13 cellular contexts compared by ENCODE assay signal in the genomic region with DNA sequence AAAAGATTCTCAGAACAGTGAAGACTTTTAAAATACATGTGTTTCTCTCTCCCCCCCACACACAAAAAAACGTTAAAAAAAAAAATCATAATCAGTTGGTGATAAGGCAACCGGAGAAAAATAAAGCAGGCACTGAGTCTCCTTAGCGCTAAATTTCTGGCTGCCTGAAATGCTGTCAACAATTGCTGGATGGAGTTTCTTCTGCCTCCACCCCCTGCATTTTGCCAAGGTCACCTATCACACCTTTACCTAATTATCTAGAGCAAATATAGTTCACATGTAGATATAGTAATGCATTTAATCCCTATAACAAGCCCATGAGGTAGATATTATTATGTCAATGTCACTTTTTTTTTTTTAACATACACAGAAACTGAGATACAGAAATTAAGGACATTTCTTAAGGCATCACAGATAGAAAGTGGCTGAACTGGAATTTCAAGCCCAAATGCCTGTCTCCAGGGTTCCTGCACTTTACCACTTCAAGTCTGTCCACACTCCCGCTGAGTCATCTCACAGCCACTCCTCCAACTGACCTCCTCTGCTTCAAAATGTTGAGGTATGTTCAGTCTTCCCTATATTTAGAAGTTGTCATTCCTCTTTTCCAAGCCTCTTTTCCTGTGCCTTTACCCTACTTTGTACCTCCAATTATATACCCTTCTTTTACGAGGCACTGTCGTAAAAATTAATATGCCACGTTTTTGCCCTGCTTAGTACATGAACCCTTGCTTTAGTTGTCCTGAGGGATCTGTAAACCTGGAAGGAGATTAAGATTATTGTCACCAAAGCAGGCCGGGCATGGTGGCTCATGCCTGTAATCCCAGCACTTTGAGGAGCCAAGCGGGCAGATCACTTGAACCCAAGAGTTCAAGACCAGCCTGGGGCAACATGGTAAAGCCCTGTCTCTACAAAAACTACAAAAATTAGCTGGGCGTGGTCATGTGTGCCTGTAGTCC.
DNase-seq lines count a peak whose midpoint lies in the region; ATAC-seq and TF ChIP-seq lines count a peak whose summit lies in the region.
"Had no signal": no experiment of that assay in that cellular context is flagged by ENCODE, and none has a peak within 500 bp of the region (broad histone marks: within the 10 kb centered on the region; RNA-seq: fewer than 3 reads in every experiment).

No MANE protein-coding gene starts in this region.

- DNase-seq in Caco-2 (peak; percentile 91 to 94), esophagus squamous epithelium (lab: John Stamatoyannopoulos, UW) (no peak), non-pigmented ciliary epithelial cell (ENCODE audit: low read depth) (peak; percentile 48), spleen (no peak), anterior cingulate cortex (lab: John Stamatoyannopoulos, UW) (no peak), sciatic nerve (ENCODE audit: low spot score) (no peak)
- DNase-seq: activated CD4-positive, alpha-beta T cell treated with anti-CD3 and anti-CD28 coated beads, Interleukin-2, amount 50 U/mL, for 48 hours; naive thymus-derived CD4-positive, alpha-beta T cell; NCI-H2081; stimulated activated CD4-positive, alpha-beta T cell treated with anti-CD3 and anti-CD28 coated beads, Interleukin-4, amount 100 ng/mL, for 24 hours; testis had no signal

- peaks cover 69% of the 10 kb centered on the region for H3K4me1 Mint-ChIP-seq in Caco-2 (ENCODE audit: low read depth, unreplicated experiment)

- TF ChIP-seq POLR2A in esophagus squamous epithelium (IDR thresholded peaks at IDR 0.05) = no peak
- no peak for TF ChIP-seq POLR2A in spleen (IDR thresholded peaks at IDR 0.05)

- peak; percentile 70; the same call in 1 of the 2 replicates for TF ChIP-seq EP300 in Ishikawa (IDR thresholded peaks at IDR 0.05; ENCODE audit: borderline replicate concordance)

- peaks cover 16% of the 10 kb centered on the region for H3K36me3 Mint-ChIP-seq in Caco-2 (ENCODE audit: insufficient read depth, unreplicated experiment)

- H3K4me3 Mint-ChIP-seq in Caco-2 (ENCODE audit: unreplicated experiment) = peak overlapping the region; percentile 58

- H3K4me3 ChIP-seq in Caco-2 (ENCODE audit: low read depth, low read length) = no peak overlapping the region
- no peak overlapping the region for H3K4me3 ChIP-seq in esophagus squamous epithelium
- no peak overlapping the region for H3K4me3 ChIP-seq in spleen
- H3K4me3 ChIP-seq: testis had no signal

- H3K27ac Mint-ChIP-seq in Caco-2 (ENCODE audit: unreplicated experiment) = peak overlapping the region; percentile 80

- H3K9me3 Mint-ChIP-seq in Caco-2 (ENCODE audit: unreplicated experiment) = peaks cover 10% of the 10 kb centered on the region

- H3K36me3 ChIP-seq in Caco-2 (ENCODE audit: control insufficient read depth, insufficient read depth, low read length) = no peaks in the 10 kb centered on the region
- H3K36me3 ChIP-seq in esophagus squamous epithelium = no peaks in the 10 kb centered on the region
- no peaks in the 10 kb centered on the region for H3K36me3 ChIP-seq in spleen

- H3K9me3 ChIP-seq in Caco-2 (peaks cover 5% of the 10 kb centered on the region; the same call in 1 of the 2 replicates), esophagus squamous epithelium (no peaks in the 10 kb centered on the region), spleen (no peaks in the 10 kb centered on the region)
- H3K9me3 ChIP-seq: testis had no signal

- H3K27ac ChIP-seq in esophagus squamous epithelium = peak overlapping the region in 3 of 4 donors; percentile 28 to 77 (median 70)
- no peak overlapping the region for H3K27ac ChIP-seq in spleen
- H3K27ac ChIP-seq: testis had no signal

- intact Hi-C loops in Caco-2 (cut with micrococcal nuclease; ENCODE audit: unreplicated experiment) (loop anchor here (1.0 kb wide), 5 partner anchors 9 to 91 kb away; no protein-coding TSS in a partner anchor), esophagus squamous epithelium (cut with DNase I) (no loop called here), spleen (cut with DNase I; ENCODE audit: low total_unique reads) (loop anchor here (10.0 kb wide), 1 partner anchor 71 kb away; a partner anchor contains a TSS), sciatic nerve (cut with DNase I) (no loop called here)

- H3K4me1 ChIP-seq in Caco-2 = peaks cover 42% of the 10 kb centered on the region
- H3K4me1 ChIP-seq in esophagus squamous epithelium = peaks cover 0 to 38% (median 0%) of the 10 kb centered on the region in 3 donors
- peaks cover 0 to 8% (median 0%) of the 10 kb centered on the region in 6 donors for H3K4me1 ChIP-seq in spleen
- H3K4me1 ChIP-seq: testis had no signal

- no peak for TF ChIP-seq RAD21 in Ishikawa (IDR thresholded peaks at IDR 0.05; ENCODE audit: low read depth)

- TSS peak; percentile 90 for BruUV-seq in Caco-2 (replicated peaks; lab: Mats Ljungman, UMichigan)

- ATAC-seq in sciatic nerve = no peak
- no peak for ATAC-seq in HG03439 (IDR thresholded peaks at IDR 0.05; ENCODE audit: unreplicated experiment)
- ATAC-seq: naive thymus-derived CD4-positive, alpha-beta T cell had no signal

- H3K27me3 ChIP-seq in Caco-2 (replicated peaks; ENCODE audit: control insufficient read depth, insufficient read depth, low read length) (no peaks in the 10 kb centered on the region), esophagus squamous epithelium (no peaks in the 10 kb centered on the region), spleen (replicated peaks in 1 of 7) (no peaks in the 10 kb centered on the region)
- H3K27me3 ChIP-seq: testis had no signal

- CTCF ChIA-PET in Caco-2 (lab: Charles Lee) = interaction anchor here (0.6 kb wide), 1 partner anchor 73 kb away, joined by 3 read pairs; a partner anchor contains a TSS

- H3K27me3 Mint-ChIP-seq in Caco-2 (ENCODE audit: insufficient read depth, unreplicated experiment) = no peaks in the 10 kb centered on the region

- TF ChIP-seq CTCF in Caco-2 (IDR thresholded peaks at IDR 0.05; ENCODE audit: insufficient read depth in 1 of 2, low read depth in 1 of 2, low read length in 1 of 2, severe bottlenecking in 1 of 2, unreplicated experiment in 1 of 2) = no peak
- no peak for TF ChIP-seq CTCF in esophagus squamous epithelium (IDR thresholded peaks at IDR 0.05)
- no peak for TF ChIP-seq CTCF in spleen (IDR thresholded peaks at IDR 0.05 in 8 of 11, conservative IDR thresholded peaks at IDR 0.05 in 3 of 11)

- POLR2A ChIA-PET in Caco-2 (lab: Charles Lee) = interaction anchor here (1.3 kb wide), 1 partner anchor 73 kb away, joined by 4 read pairs; a partner anchor contains a TSS

- 51 to 59% methylated on average over 10 of the region's 10 CpGs for WGBS in esophagus squamous epithelium, 2 donors
- 83 to 91% (median 86%) methylated on average over 3 to 10 of the region's 10 CpGs for WGBS in spleen, 5 donors

TF ChIP-seq in Ishikawa, 13 proteins besides CTCF, POLR2A, EP300 and RAD21:
- TF ChIP-seq CREB1 (IDR thresholded peaks at IDR 0.05; ENCODE audit: low read depth) = no peak
- no peak for TF ChIP-seq TAF1 (IDR thresholded peaks at IDR 0.05; ENCODE audit: low read depth)
- TF ChIP-seq, protein P1, sequence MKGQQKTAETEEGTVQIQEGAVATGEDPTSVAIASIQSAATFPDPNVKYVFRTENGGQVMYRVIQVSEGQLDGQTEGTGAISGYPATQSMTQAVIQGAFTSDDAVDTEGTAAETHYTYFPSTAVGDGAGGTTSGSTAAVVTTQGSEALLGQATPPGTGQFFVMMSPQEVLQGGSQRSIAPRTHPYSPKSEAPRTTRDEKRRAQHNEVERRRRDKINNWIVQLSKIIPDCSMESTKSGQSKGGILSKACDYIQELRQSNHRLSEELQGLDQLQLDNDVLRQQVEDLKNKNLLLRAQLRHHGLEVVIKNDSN (IDR thresholded peaks at IDR 0.05) = no peak
- TF ChIP-seq YY1 (IDR thresholded peaks at IDR 0.05; ENCODE audit: low read depth) = peak; percentile 46; the same call in 1 of the 2 replicates
- peak; percentile 30; the same call in 1 of the 2 replicates for TF ChIP-seq NFIC (IDR thresholded peaks at IDR 0.05)
- no peak for TF ChIP-seq ZBTB7A (IDR thresholded peaks at IDR 0.05; ENCODE audit: low read depth)
- 0 out of 2 replicates have a peak, but pooled peaks have one; percentile 15 for TF ChIP-seq CEBPB (IDR thresholded peaks at IDR 0.05)
- peak; percentile 76 for TF ChIP-seq TCF12 (IDR thresholded peaks at IDR 0.05; ENCODE audit: low read depth)
- TF ChIP-seq FOXM1 (IDR thresholded peaks at IDR 0.05; ENCODE audit: borderline replicate concordance, low read depth) = 0 out of 2 replicates have a peak, but pooled peaks have one; percentile 41
- TF ChIP-seq, protein P2, sequence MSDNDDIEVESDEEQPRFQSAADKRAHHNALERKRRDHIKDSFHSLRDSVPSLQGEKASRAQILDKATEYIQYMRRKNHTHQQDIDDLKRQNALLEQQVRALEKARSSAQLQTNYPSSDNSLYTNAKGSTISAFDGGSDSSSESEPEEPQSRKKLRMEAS (IDR thresholded peaks at IDR 0.05) = peak; percentile 78
- TF ChIP-seq TEAD4 (IDR thresholded peaks at IDR 0.05) = peak; percentile 80
- TF ChIP-seq, protein P3, sequence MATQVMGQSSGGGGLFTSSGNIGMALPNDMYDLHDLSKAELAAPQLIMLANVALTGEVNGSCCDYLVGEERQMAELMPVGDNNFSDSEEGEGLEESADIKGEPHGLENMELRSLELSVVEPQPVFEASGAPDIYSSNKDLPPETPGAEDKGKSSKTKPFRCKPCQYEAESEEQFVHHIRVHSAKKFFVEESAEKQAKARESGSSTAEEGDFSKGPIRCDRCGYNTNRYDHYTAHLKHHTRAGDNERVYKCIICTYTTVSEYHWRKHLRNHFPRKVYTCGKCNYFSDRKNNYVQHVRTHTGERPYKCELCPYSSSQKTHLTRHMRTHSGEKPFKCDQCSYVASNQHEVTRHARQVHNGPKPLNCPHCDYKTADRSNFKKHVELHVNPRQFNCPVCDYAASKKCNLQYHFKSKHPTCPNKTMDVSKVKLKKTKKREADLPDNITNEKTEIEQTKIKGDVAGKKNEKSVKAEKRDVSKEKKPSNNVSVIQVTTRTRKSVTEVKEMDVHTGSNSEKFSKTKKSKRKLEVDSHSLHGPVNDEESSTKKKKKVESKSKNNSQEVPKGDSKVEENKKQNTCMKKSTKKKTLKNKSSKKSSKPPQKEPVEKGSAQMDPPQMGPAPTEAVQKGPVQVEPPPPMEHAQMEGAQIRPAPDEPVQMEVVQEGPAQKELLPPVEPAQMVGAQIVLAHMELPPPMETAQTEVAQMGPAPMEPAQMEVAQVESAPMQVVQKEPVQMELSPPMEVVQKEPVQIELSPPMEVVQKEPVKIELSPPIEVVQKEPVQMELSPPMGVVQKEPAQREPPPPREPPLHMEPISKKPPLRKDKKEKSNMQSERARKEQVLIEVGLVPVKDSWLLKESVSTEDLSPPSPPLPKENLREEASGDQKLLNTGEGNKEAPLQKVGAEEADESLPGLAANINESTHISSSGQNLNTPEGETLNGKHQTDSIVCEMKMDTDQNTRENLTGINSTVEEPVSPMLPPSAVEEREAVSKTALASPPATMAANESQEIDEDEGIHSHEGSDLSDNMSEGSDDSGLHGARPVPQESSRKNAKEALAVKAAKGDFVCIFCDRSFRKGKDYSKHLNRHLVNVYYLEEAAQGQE (IDR thresholded peaks at IDR 0.05; ENCODE audit: low read depth) = no peak
- no peak for TF ChIP-seq EGR1 (IDR thresholded peaks at IDR 0.05)

Comparison
In these comparisons a context has a peak if more than half of its experiments do, and no peak if none do; other contexts are left out.
1. DNase-seq: peak in Caco-2 (2 of 2) and non-pigmented ciliary epithelial cell (single experiment); none in esophagus squamous epithelium (single experiment), spleen (single experiment), anterior cingulate cortex (0 of 58) and sciatic nerve (single experiment).
2. H3K27ac ChIP-seq: peak in esophagus squamous epithelium (3 of 4); none in spleen (0 of 8).
3. intact Hi-C loops: an anchor here in Caco-2 (1.0 kb wide) and spleen (10.0 kb wide); none called in esophagus squamous epithelium and sciatic nerve.